Comparison of ENCODE assay signal across 8 cellular contexts in genomic region chr2:144516417-144516980, GRCh38. TPM values are rescaled to one million over a fixed set of nuclear protein-coding genes. Genes with fewer than 3 reads are reported as not detected.
DNase-seq lines count a peak whose midpoint lies in the region; TF ChIP-seq lines count a peak whose summit lies in the region.

No MANE protein-coding gene starts in this region.

- H4K20me1 ChIP-seq in PC-9 (ENCODE audit: insufficient read depth), result no peaks in the 10 kb centered on the region

- CTCF ChIA-PET in PC-9 (lab: Charles Lee), result no interaction called here

- DNase-seq in H7, result peak; percentile 77
- DNase-seq in PC-9, result no peak
- no peak for DNase-seq in coronary artery (ENCODE audit: low spot score)
- no peak for DNase-seq in dedifferentiated amniotic fluid mesenchymal stem cell (ENCODE audit: extremely low spot score)
- DNase-seq in HPDE6-E6E7 (ENCODE audit: extremely low spot score), result no peak
- DNase-seq in NCI-H2029 (lab: John Stamatoyannopoulos, UW), result no peak

- H3K9ac ChIP-seq in mucosa of rectum (ENCODE audit: low read depth in 1 of 2, low read length in 2 of 2), result peak overlapping the region; percentile 32 to 72

- H3K9me3 ChIP-seq in PC-9 (ENCODE audit: insufficient read depth, low read depth) (no peaks in the 10 kb centered on the region), mucosa of rectum (ENCODE audit: control insufficient read depth in 2 of 2, low read length in 2 of 2) (no peaks in the 10 kb centered on the region)

- intact Hi-C loops in PC-9 (cut with micrococcal nuclease; ENCODE audit: unreplicated experiment), result no loop called here

- H3K9me2 ChIP-seq in PC-9 (ENCODE audit: insufficient read depth), result no peaks in the 10 kb centered on the region

- H3F3A ChIP-seq in PC-9 (ENCODE audit: insufficient read depth, low read depth), result no peaks in the 10 kb centered on the region

- H3K27me3 ChIP-seq in H7 (ENCODE audit: control insufficient read depth, insufficient read depth, low read length) (peaks cover 94% of the 10 kb centered on the region), PC-9 (ENCODE audit: insufficient read depth, low read depth) (peaks cover 10% of the 10 kb centered on the region; the same call in 1 of the 2 replicates), mucosa of rectum (ENCODE audit: control insufficient read depth in 2 of 2, insufficient read depth in 2 of 2, low read length in 2 of 2) (peaks cover 23 to 40% of the 10 kb centered on the region in 2 donors)

- no peak overlapping the region for H3K27ac ChIP-seq in PC-9
- peak overlapping the region; percentile 93 to 94 for H3K27ac ChIP-seq in coronary artery
- H3K27ac ChIP-seq in mucosa of rectum (ENCODE audit: low read depth in 2 of 2, low read length in 2 of 2), result peak overlapping the region; percentile 86 to 92

- no peaks in the 10 kb centered on the region for H3K79me2 ChIP-seq in PC-9 (ENCODE audit: low read depth)

- H3K4me3 ChIP-seq in GM08714 (ENCODE audit: low read length) (peak overlapping the region; percentile 70), H7 (ENCODE audit: insufficient read depth, low read depth, low read length) (peak overlapping the region; percentile 55), PC-9 (peak overlapping the region; percentile 78; the same call in 1 of the 2 replicates), coronary artery (peak overlapping the region; percentile 78), mucosa of rectum (ENCODE audit: low read length in 2 of 2) (peak overlapping the region; percentile 64)

- no TSS peak for BruUV-seq in PC-9 (replicated peaks; lab: Mats Ljungman, UMichigan)

- no peaks in the 10 kb centered on the region for H3K36me3 ChIP-seq in H7 (replicated peaks; ENCODE audit: control insufficient read depth, insufficient read depth, low read length)
- no peaks in the 10 kb centered on the region for H3K36me3 ChIP-seq in PC-9 (ENCODE audit: low read depth)
- H3K36me3 ChIP-seq in mucosa of rectum (ENCODE audit: control insufficient read depth in 2 of 2, insufficient read depth in 2 of 2, low read length in 2 of 2), result no peaks in the 10 kb centered on the region

- H2AFZ ChIP-seq in PC-9, result no peak overlapping the region

- no peak for TF ChIP-seq CTCF in PC-9 (conservative IDR thresholded peaks at IDR 0.05)
- TF ChIP-seq CTCF in coronary artery (IDR thresholded peaks at IDR 0.05), result no peak

- POLR2A ChIA-PET in PC-9 (lab: Charles Lee; ENCODE audit: unreplicated experiment), result no interaction called here

- H3K4me2 ChIP-seq in PC-9, result peak overlapping the region; percentile 90; the same call in 1 of the 2 replicates

- no peaks in the 10 kb centered on the region for H3K4me1 ChIP-seq in PC-9 (replicated peaks; ENCODE audit: insufficient read depth)
- H3K4me1 ChIP-seq in mucosa of rectum (ENCODE audit: control insufficient read depth in 2 of 2, insufficient read depth in 2 of 2, low read length in 2 of 2), result peaks cover 6% of the 10 kb centered on the region in 2 donors

RNA-seq across cellular contexts. Expression of gene ZEB2, which starts 3.4 kb away (rescaled TPM):
- 4.9 and 6.3 TPM in 2 replicates for total RNA-seq in H7 (2014; rRNA removed; shearing (Covaris generic))
- 0.09 and 0.95 TPM in 2 replicates for total RNA-seq in PC-9 (2021)
